ENCODE assay signal across 28 cellular contexts in the genomic region with DNA sequence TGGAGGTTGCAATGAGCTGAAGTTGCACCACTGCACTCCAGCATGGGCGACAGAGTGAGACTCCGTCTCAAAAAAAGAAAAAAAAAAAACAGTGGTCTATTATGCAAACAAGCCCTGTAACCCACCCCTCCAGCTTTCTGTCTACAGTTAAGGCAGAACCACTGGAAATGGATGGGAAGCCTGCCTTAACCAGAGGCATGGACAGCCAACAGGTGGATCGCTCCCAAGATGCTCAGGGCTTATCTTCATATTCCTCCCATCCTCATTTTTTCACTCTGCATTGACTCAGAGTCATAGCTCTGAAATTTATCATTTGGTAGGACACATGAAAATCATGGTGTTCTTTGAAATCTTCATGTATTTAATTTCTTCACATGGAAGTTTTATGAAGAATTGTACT. TPM values are rescaled to one million over a fixed set of nuclear protein-coding genes. Genes with fewer than 3 reads are reported as not detected.
"Had no signal": no experiment of that assay in that cellular context is flagged by ENCODE, and none has a peak within 500 bp of the region (broad histone marks: within the 10 kb centered on the region; RNA-seq: fewer than 3 reads in every experiment).

No MANE protein-coding gene starts in this region.

- H3K27me3 ChIP-seq: neutrophil, pancreas, right lobe of liver, sigmoid colon, suprapubic skin, testis, tibial artery, transverse colon, upper lobe of right lung, uterus had no signal

- H3K4me3 ChIP-seq: pancreas, prostate gland, right lobe of liver, sigmoid colon, suprapubic skin, testis, tibial artery, transverse colon, upper lobe of right lung, uterus had no signal

- H3K9me3 ChIP-seq: neutrophil, pancreas, prostate gland, right lobe of liver, sigmoid colon, suprapubic skin, testis, tibial artery, transverse colon, upper lobe of right lung, uterus had no signal

- DNase-seq: naive thymus-derived CD8-positive, alpha-beta T cell; nephron progenitor cell; nucleus accumbens; pancreas; retina; right cardiac atrium; right lobe of liver; sigmoid colon; small intestine; stimulated activated CD4-positive, alpha-beta T cell treated with anti-CD3 and anti-CD28 coated beads, Interleukin-12 subunit alpha, Interleukin-12 subunit beta, amount 100 ng/mL, for 4 hours; stimulated activated CD4-positive, alpha-beta T cell treated with anti-CD3 and anti-CD28 coated beads, Interleukin-1b, Interleukin-23, amount 100 ng/mL, for 48 hours; stimulated activated CD4-positive, alpha-beta T cell treated with anti-CD3 and anti-CD28 coated beads, Interleukin-4, amount 100 ng/mL, for 1 hour; stimulated activated CD4-positive, alpha-beta T cell treated with anti-CD3 and anti-CD28 coated beads, Interleukin-4, amount 100 ng/mL, for 4 hours; stimulated activated CD8-positive, alpha-beta memory T cell treated with anti-CD3 and anti-CD28 coated beads, Interleukin-4, amount 100 ng/mL, for 48 hours; stimulated activated naive CD4-positive, alpha-beta T cell; stimulated activated naive CD8-positive, alpha-beta T cell treated with anti-CD3 and anti-CD28 coated beads, Interleukin-15, amount 100 ng/mL, for 72 hours; stimulated activated naive CD8-positive, alpha-beta T cell treated with anti-CD3 and anti-CD28 coated beads, Interleukin-15, Interleukin-2, amounts not matched to agents 100 U/mL and 50 U/mL, for 24 hours; substantia nigra; testis; tibial artery; transverse colon; upper lobe of right lung; uterus had no signal

- H3K4me1 ChIP-seq: prostate gland, sigmoid colon, testis, tibial artery, transverse colon, upper lobe of right lung, uterus had no signal

- H3K27ac ChIP-seq: neutrophil, prostate gland, right lobe of liver, sigmoid colon, suprapubic skin, tibial artery, transverse colon, upper lobe of right lung, uterus had no signal

- H3K36me3 ChIP-seq: uterus had no signal

RNA-seq across cellular contexts. Expression of gene AUNIP, which starts 30.8 kb away (rescaled TPM):
- total RNA-seq: naive thymus-derived CD8-positive, alpha-beta T cell; omental fat pad; posterior vena cava; sigmoid colon; upper lobe of right lung had no signal
- polyA plus RNA-seq: naive thymus-derived CD8-positive, alpha-beta T cell; pancreas; right cardiac atrium had no signal
